26 cellular contexts compared by ENCODE assay signal in genomic region chr22:48843640-48844039, GRCh38.
"Had no signal": no experiment of that assay in that cellular context is flagged by ENCODE, and none has a peak within 500 bp of the region (broad histone marks: within the 10 kb centered on the region; RNA-seq: fewer than 3 reads in every experiment).

No MANE protein-coding gene starts in this region.

- H3K27me3 Mint-ChIP-seq: activated CD4-positive, alpha-beta T cell treated with anti-CD3 and anti-CD28 coated beads, Interleukin-2, amount 10 ng/mL, durations not matched to agents 7 days and 5 days; activated naive CD4-positive, alpha-beta T cell treated with anti-CD3 and anti-CD28 coated beads, Interleukin-2, amount 10 ng/mL, durations not matched to agents 7 days and 5 days had no signal

- H3K4me3 Mint-ChIP-seq: activated B cell treated with CpG ODN at 0.5 μM for 24 hours; activated CD4-positive, alpha-beta memory T cell treated with anti-CD3 and anti-CD28 coated beads for 36 hours; activated CD4-positive, alpha-beta T cell treated with anti-CD3 and anti-CD28 coated beads, Interleukin-2, amount 10 ng/mL, durations not matched to agents 7 days and 5 days; activated naive CD4-positive, alpha-beta T cell treated with anti-CD3 and anti-CD28 coated beads, Interleukin-2, amount 10 ng/mL, durations not matched to agents 7 days and 5 days; activated naive CD8-positive, alpha-beta T cell treated with anti-CD3 and anti-CD28 coated beads for 36 hours; T-helper 17 cell had no signal

- FAIRE-seq: RCC 7860 had no signal

- H3K27ac Mint-ChIP-seq: activated B cell treated with CpG ODN at 0.5 μM for 24 hours; activated CD4-positive, alpha-beta memory T cell treated with anti-CD3 and anti-CD28 coated beads for 36 hours; activated CD4-positive, alpha-beta T cell treated with anti-CD3 and anti-CD28 coated beads, Interleukin-2, amount 10 ng/mL, durations not matched to agents 7 days and 5 days; activated naive CD4-positive, alpha-beta T cell treated with anti-CD3 and anti-CD28 coated beads, Interleukin-2, amount 10 ng/mL, durations not matched to agents 7 days and 5 days; activated naive CD8-positive, alpha-beta T cell treated with anti-CD3 and anti-CD28 coated beads for 36 hours; activated T-helper 2 cell treated with anti-CD3 and anti-CD28 coated beads, Interferon-gamma antibody, Interleukin-2, Interleukin-4, amounts not matched to agents 10 μg/mL and 5 μg/mL and 100 μg/mL, durations not matched to agents 14 hours and 24 hours and 36 hours; T-helper 17 cell had no signal

- H3K36me3 ChIP-seq: brain microvascular endothelial cell, cardiac muscle cell had no signal

- H3K4me1 Mint-ChIP-seq: activated B cell treated with CpG ODN at 0.5 μM for 24 hours; activated CD4-positive, alpha-beta T cell treated with anti-CD3 and anti-CD28 coated beads, Interleukin-2, amount 10 ng/mL, durations not matched to agents 7 days and 5 days; activated naive CD4-positive, alpha-beta T cell treated with anti-CD3 and anti-CD28 coated beads, Interleukin-2, amount 10 ng/mL, durations not matched to agents 7 days and 5 days; activated naive CD8-positive, alpha-beta T cell treated with anti-CD3 and anti-CD28 coated beads for 36 hours; T-helper 17 cell had no signal

- H3K9me3 Mint-ChIP-seq: activated CD4-positive, alpha-beta memory T cell treated with anti-CD3 and anti-CD28 coated beads for 36 hours; activated CD4-positive, alpha-beta T cell treated with anti-CD3 and anti-CD28 coated beads, Interleukin-2, amount 10 ng/mL, durations not matched to agents 7 days and 5 days; activated naive CD8-positive, alpha-beta T cell treated with anti-CD3 and anti-CD28 coated beads for 36 hours; activated T-helper 2 cell treated with anti-CD3 and anti-CD28 coated beads, Interferon-gamma antibody, Interleukin-2, Interleukin-4, amounts not matched to agents 10 μg/mL and 5 μg/mL and 100 μg/mL, durations not matched to agents 14 hours and 24 hours and 36 hours had no signal

- DNase-seq: activated B cell treated with CpG ODN at 0.5 μM for 24 hours; activated CD4-positive, alpha-beta memory T cell treated with anti-CD3 and anti-CD28 coated beads for 36 hours; activated CD4-positive, alpha-beta T cell treated with anti-CD3 and anti-CD28 coated beads for 1 hour; activated CD4-positive, alpha-beta T cell treated with anti-CD3 and anti-CD28 coated beads, Interleukin-2, amount 10 ng/mL, durations not matched to agents 7 days and 5 days; activated CD8-positive, alpha-beta memory T cell treated with anti-CD3 and anti-CD28 coated beads for 24 hours; activated gamma-delta T cell treated with Interleukin-2 at 50 U/mL for 16 hours; activated naive CD4-positive, alpha-beta T cell treated with anti-CD3 and anti-CD28 coated beads, Interleukin-2, amount 10 ng/mL, durations not matched to agents 7 days and 5 days; activated naive CD8-positive, alpha-beta T cell treated with anti-CD3 and anti-CD28 coated beads for 36 hours; activated T-cell treated with anti-CD3 and anti-CD28 coated beads, Interleukin-2, amount 50 U/mL, for 48 hours; brain microvascular endothelial cell; Kasumi-1; KBM-7; NCI-H1105 treated with DMSO at 0.1 percent for 48 hours; NCI-H1436 treated with DMSO at 0.1 percent for 48 hours; NCI-H1930; NCI-H2107; NCI-H2171 treated with DMSO at 0.1 percent for 48 hours; NCI-H226; NCI-H526 treated with DMSO at 0.1 percent for 48 hours; PC-3; SHP77 treated with DMSO at 0.1 percent for 48 hours; T-helper 17 cell; T-helper 9 cell had no signal

- ATAC-seq: PC-3, T-helper 17 cell had no signal

- H3K4me3 ChIP-seq: cardiac muscle cell had no signal

- H3K36me3 Mint-ChIP-seq: activated CD4-positive, alpha-beta memory T cell treated with anti-CD3 and anti-CD28 coated beads for 36 hours; activated naive CD4-positive, alpha-beta T cell treated with anti-CD3 and anti-CD28 coated beads, Interleukin-2, amount 10 ng/mL, durations not matched to agents 7 days and 5 days; activated naive CD8-positive, alpha-beta T cell treated with anti-CD3 and anti-CD28 coated beads for 36 hours had no signal

- H3K27me3 ChIP-seq: brain microvascular endothelial cell, cardiac muscle cell had no signal

- H3K27ac ChIP-seq: brain microvascular endothelial cell, cardiac muscle cell had no signal
